ENCODE assay signal across 8 cellular contexts in genomic region chr15:55168350-55168974, GRCh38.
DNase-seq lines count a peak whose midpoint lies in the region; ATAC-seq lines count a peak whose summit lies in the region.

No MANE protein-coding gene starts in this region.

- peak; percentile 59 for DNase-seq in CD1c-positive myeloid dendritic cell (ENCODE audit: extremely low spot score)
- peak; percentile 43 for DNase-seq in NCI-H510A (lab: John Stamatoyannopoulos, UW)
- DNase-seq in activated CD4-positive, alpha-beta T cell treated with anti-CD3 and anti-CD28 coated beads for 1 hour: peak; percentile 12
- DNase-seq in dedifferentiated amniotic fluid mesenchymal stem cell (ENCODE audit: extremely low spot score): peak; percentile 40
- DNase-seq in medulla oblongata (ENCODE audit: extremely low spot score): peak; percentile 51
- DNase-seq in stimulated activated CD8-positive, alpha-beta memory T cell treated with anti-CD3 and anti-CD28 coated beads, Interleukin-4, amount 100 ng/mL, for 24 hours (ENCODE audit: low read depth): peak; percentile 41

- ATAC-seq in GM19043 (IDR thresholded peaks at IDR 0.05; ENCODE audit: low read depth, unreplicated experiment): peak; percentile 94
- ATAC-seq in HG03280 (IDR thresholded peaks at IDR 0.05; ENCODE audit: unreplicated experiment): peak; percentile 86

Comparison
In these comparisons a context has a peak if more than half of its experiments do, and no peak if none do; other contexts are left out.
1. Peak in every context shown above with its lines: DNase-seq and ATAC-seq.